Comparison of ENCODE assay signal across 8 cellular contexts in genomic region chr22:38699143-38699542, GRCh38. TPM values are rescaled to one million over a fixed set of nuclear protein-coding genes. Genes with fewer than 3 reads are reported as not detected.
DNase-seq lines count a peak whose midpoint lies in the region; ATAC-seq and TF ChIP-seq lines count a peak whose summit lies in the region.

No MANE protein-coding gene starts in this region.

- peaks cover 41% of the 10 kb centered on the region for H3K4me1 Mint-ChIP-seq in T-helper 17 cell

- no peaks in the 10 kb centered on the region for H3K27me3 Mint-ChIP-seq in T-helper 17 cell

- peak overlapping the region; percentile 95 for H3K27ac Mint-ChIP-seq in T-helper 17 cell

- H3K9me3 ChIP-seq in T-helper 17 cell (ENCODE audit: control insufficient read depth, low read length, poor library complexity, severe bottlenecking), result no peaks in the 10 kb centered on the region

- peak overlapping the region; percentile 93 for H3K4me3 Mint-ChIP-seq in T-helper 17 cell

- TF ChIP-seq CTCF in GM12864 (IDR thresholded peaks at IDR 0.05; ENCODE audit: low read depth, low read length, missing control alignments), result no peak
- no peak for TF ChIP-seq CTCF in fibroblast of mammary gland (conservative IDR thresholded peaks at IDR 0.05; ENCODE audit: control insufficient read depth, insufficient read depth, low read depth, low read length)

- ATAC-seq in T-helper 17 cell (no peak), HG03442 (IDR thresholded peaks at IDR 0.05; ENCODE audit: unreplicated experiment) (no peak)

- H3K36me3 Mint-ChIP-seq in T-helper 17 cell (ENCODE audit: low read depth), result peaks cover 5% of the 10 kb centered on the region

- H3K4me3 ChIP-seq in GM12864 (ENCODE audit: low read depth, low read length), result peak overlapping the region; percentile 91
- peak overlapping the region; percentile 79 for H3K4me3 ChIP-seq in fibroblast of mammary gland (ENCODE audit: control insufficient read depth, low read depth, low read length)
- peak overlapping the region; percentile 86 for H3K4me3 ChIP-seq in skeletal muscle cell (ENCODE audit: low read depth, low read length)

- DNase-seq in GM12864 (ENCODE audit: low read depth) (no peak), T-helper 17 cell (no peak), fibroblast of mammary gland (ENCODE audit: low read depth) (no peak), skeletal muscle cell (ENCODE audit: low read depth) (no peak), retina (no peak), NCI-H1694 (lab: John Stamatoyannopoulos, UW) (no peak), iPS-NIHi7 (ENCODE audit: extremely low spot score) (no peak)

RNA-seq across cellular contexts. Expression of gene JOSD1, which starts 1.6 kb away (rescaled TPM):
- 100 to 1,000 TPM; 132 to 157 TPM for total RNA-seq in T-helper 17 cell

RNA-seq across cellular contexts. Expression of gene GTPBP1, which starts 6.6 kb away (rescaled TPM):
- total RNA-seq in T-helper 17 cell, result 100 to 1,000 TPM; 220 to 235 TPM

RNA-seq across cellular contexts. Expression of gene TOMM22, which starts 17.4 kb away (rescaled TPM):
- total RNA-seq in T-helper 17 cell, result 10 to 100 TPM; 56.3 to 63.5 TPM

RNA-seq across cellular contexts. Expression of gene CBY1, which starts 42.7 kb away (rescaled TPM):
- 10 to 100 TPM; 11.9 to 12.3 TPM for total RNA-seq in T-helper 17 cell

RNA-seq across cellular contexts. Expression of gene FAM227A, which starts 43.0 kb away (rescaled TPM):
- under 1 TPM; 0.77 to 0.91 TPM for total RNA-seq in T-helper 17 cell
